ENCODE assay signal across 20 cellular contexts in the genomic region with DNA sequence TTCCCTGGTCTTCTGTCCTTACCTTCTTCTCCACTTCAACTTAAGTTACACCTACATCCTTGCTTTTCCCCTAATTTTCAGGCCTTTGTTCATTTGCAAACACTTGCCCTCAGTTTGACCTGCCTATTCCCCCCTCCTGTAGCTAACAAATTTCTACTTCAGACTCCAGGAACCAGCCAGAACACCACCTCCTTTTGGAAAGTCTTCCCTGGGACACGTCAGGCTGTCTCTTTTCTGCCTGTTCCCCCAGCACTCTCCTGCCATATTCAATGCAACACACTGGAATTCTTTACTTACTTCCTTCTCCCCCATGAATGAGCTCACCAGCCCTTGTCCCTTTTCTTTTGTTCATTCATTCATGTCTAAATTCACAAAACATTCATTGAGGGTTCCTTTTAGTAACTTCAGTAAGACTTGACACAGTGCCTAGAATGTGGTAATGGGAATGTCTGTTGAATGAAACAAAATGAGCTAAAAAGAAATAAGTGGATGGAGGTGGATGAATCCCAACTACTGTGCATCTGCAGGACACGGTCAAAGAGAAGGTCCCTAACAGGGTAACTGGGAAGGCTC.
DNase-seq lines count a peak whose midpoint lies in the region; FAIRE-seq and TF ChIP-seq lines count a peak whose summit lies in the region.
"Had no signal": no experiment of that assay in that cellular context is flagged by ENCODE, and none has a peak within 500 bp of the region (broad histone marks: within the 10 kb centered on the region; RNA-seq: fewer than 3 reads in every experiment).

No MANE protein-coding gene starts in this region.

- H3K79me1 ChIP-seq in mesenchymal stem cell (replicated peaks; ENCODE audit: low read length, poor library complexity, severe bottlenecking), result peaks cover 2% of the 10 kb centered on the region

- FAIRE-seq in RCC 7860 (lab: Jason Lieb, UNC) (peak; percentile 88), urothelium cell line (lab: Jason Lieb, UNC) (peak; percentile 79)
- FAIRE-seq: bronchial epithelial cell, GM19239 had no signal

- peak overlapping the region; percentile 28 to 67 for H2BK12ac ChIP-seq in mesenchymal stem cell (ENCODE audit: low read length in 2 of 2)

- TF ChIP-seq POLR2A in ovary (IDR thresholded peaks at IDR 0.05), result no peak

- H2AFZ ChIP-seq in mesenchymal stem cell (ENCODE audit: low read depth, low read length), result no peak overlapping the region
- H2AFZ ChIP-seq: PC-9 had no signal

- H3K4me3 ChIP-seq in epithelial cell of proximal tubule (ENCODE audit: low read depth, low read length) (no peak overlapping the region), mesenchymal stem cell (ENCODE audit: insufficient read depth in 1 of 2, low read depth in 1 of 2, low read length in 2 of 2) (no peak overlapping the region), BE2C (ENCODE audit: low read depth, low read length) (no peak overlapping the region), ovary (no peak overlapping the region)
- H3K4me3 ChIP-seq: lower lobe of right lung, PC-9 had no signal

- H2AK5ac ChIP-seq in mesenchymal stem cell (ENCODE audit: low read length, severe bottlenecking), result no peak overlapping the region

- peaks cover 12% of the 10 kb centered on the region for H3K4me1 ChIP-seq in mesenchymal stem cell (ENCODE audit: control insufficient read depth, insufficient read depth, low read depth, low read length)
- peaks cover 32% of the 10 kb centered on the region for H3K4me1 ChIP-seq in BE2C
- peaks cover 3% of the 10 kb centered on the region for H3K4me1 ChIP-seq in ovary (ENCODE audit: insufficient read depth)
- H3K4me1 ChIP-seq: lower lobe of right lung had no signal

- H3K9ac ChIP-seq in mesenchymal stem cell (ENCODE audit: low read length), result peak overlapping the region; percentile 20

- H3K23ac ChIP-seq in mesenchymal stem cell (ENCODE audit: low read length in 2 of 2), result no peak overlapping the region

- H2BK15ac ChIP-seq in mesenchymal stem cell (ENCODE audit: low read depth, poor library complexity, severe bottlenecking), result peak overlapping the region; percentile 44

- no peak overlapping the region for H3K14ac ChIP-seq in mesenchymal stem cell (ENCODE audit: low read length in 2 of 2)

- TF ChIP-seq EP300 in ovary (IDR thresholded peaks at IDR 0.05), result no peak

- no peak overlapping the region for H4K91ac ChIP-seq in mesenchymal stem cell (ENCODE audit: low read length)

- H3K9me3 ChIP-seq in mesenchymal stem cell (ENCODE audit: control insufficient read depth, low read length) (no peaks in the 10 kb centered on the region), BE2C (no peaks in the 10 kb centered on the region), ovary (no peaks in the 10 kb centered on the region)
- H3K9me3 ChIP-seq: lower lobe of right lung had no signal

- H3K27ac ChIP-seq in mesenchymal stem cell (ENCODE audit: low read length, poor library complexity, severe bottlenecking) (no peak overlapping the region), ovary (no peak overlapping the region)
- H3K27ac ChIP-seq: lower lobe of right lung, PC-9 had no signal

- no peak overlapping the region for H3K4ac ChIP-seq in mesenchymal stem cell (ENCODE audit: low read depth in 1 of 2, low read length in 2 of 2)

- no peaks in the 10 kb centered on the region for H3K36me3 ChIP-seq in mesenchymal stem cell (ENCODE audit: control insufficient read depth in 1 of 2, insufficient read depth in 2 of 2, low read depth in 1 of 2, low read length in 2 of 2)
- H3K36me3 ChIP-seq in BE2C, result no peaks in the 10 kb centered on the region
- H3K36me3 ChIP-seq in ovary, result no peaks in the 10 kb centered on the region
- H3K36me3 ChIP-seq: lower lobe of right lung had no signal

- no peak overlapping the region for H2BK5ac ChIP-seq in mesenchymal stem cell (ENCODE audit: low read depth, low read length, poor library complexity, severe bottlenecking)

- H3K4me2 ChIP-seq in mesenchymal stem cell (ENCODE audit: low read length, poor library complexity, severe bottlenecking), result no peak overlapping the region

- 92% methylated on average over 2 of the region's 2 CpGs for WGBS in mesenchymal stem cell
- 67 to 71% (median 68%) methylated on average over 2 of the region's 2 CpGs for WGBS in ovary, 3 donors

- H3K27me3 ChIP-seq in mesenchymal stem cell (ENCODE audit: control insufficient read depth in 1 of 2, insufficient read depth in 1 of 2, low read length in 2 of 2), result no peaks in the 10 kb centered on the region
- no peaks in the 10 kb centered on the region for H3K27me3 ChIP-seq in BE2C
- H3K27me3 ChIP-seq in ovary, result no peaks in the 10 kb centered on the region
- H3K27me3 ChIP-seq: foreskin keratinocyte had no signal

- no peak for TF ChIP-seq CTCF in epithelial cell of proximal tubule (conservative IDR thresholded peaks at IDR 0.05; ENCODE audit: low read depth, low read length)
- no peak for TF ChIP-seq CTCF in BE2C (IDR thresholded peaks at IDR 0.05; ENCODE audit: low read depth, low read length)
- TF ChIP-seq CTCF in ovary (IDR thresholded peaks at IDR 0.05), result no peak

- peak overlapping the region; percentile 22 for H4K8ac ChIP-seq in mesenchymal stem cell (ENCODE audit: low read length)

- DNase-seq in RCC 7860 (ENCODE audit: low spot score) (peak; percentile 57), epithelial cell of proximal tubule (ENCODE audit: low read depth) (peak; percentile 71), mesenchymal stem cell (no peak), urothelium cell line (ENCODE audit: low spot score) (no peak), NCI-H2081 (lab: John Stamatoyannopoulos, UW) (no peak), BE2C (no peak), ovary (no peak)
- DNase-seq: activated naive CD4-positive, alpha-beta T cell treated with anti-CD3 and anti-CD28 coated beads, Interleukin-2, amount 50 U/mL, for 16 hours; activated T-cell treated with anti-CD3 and anti-CD28 coated beads for 4 hours; DMS79; foreskin keratinocyte; KBM-7; lower lobe of right lung; NCI-H1092 treated with DMSO at 0.1 percent for 48 hours; NCI-H774; right cardiac atrium; stimulated activated CD4-positive, alpha-beta T cell treated with anti-CD3 and anti-CD28 coated beads, Interleukin-1b, Interleukin-23, amount 100 ng/mL, for 48 hours had no signal

- peak overlapping the region in 1 of 2 experiments; percentile 89 for H3K18ac ChIP-seq in mesenchymal stem cell (ENCODE audit: low read depth in 1 of 2, low read length in 2 of 2)

- intact Hi-C loops in ovary (cut with DNase I), result loop anchor here in 1 of 4 donors (5.0 to 10.0 kb wide), 2 partner anchors 365 to 488 kb away; no protein-coding TSS in a partner anchor

- H2BK120ac ChIP-seq in mesenchymal stem cell (ENCODE audit: low read depth, low read length), result no peak overlapping the region

Comparison
In these comparisons a context has a peak if more than half of its experiments do, and no peak if none do; other contexts are left out.
1. DNase-seq: peak in RCC 7860 (single experiment) and epithelial cell of proximal tubule (single experiment); none in mesenchymal stem cell (single experiment), urothelium cell line (single experiment), NCI-H2081 (0 of 2), BE2C (single experiment) and ovary (0 of 5).